In the genomic region with DNA sequence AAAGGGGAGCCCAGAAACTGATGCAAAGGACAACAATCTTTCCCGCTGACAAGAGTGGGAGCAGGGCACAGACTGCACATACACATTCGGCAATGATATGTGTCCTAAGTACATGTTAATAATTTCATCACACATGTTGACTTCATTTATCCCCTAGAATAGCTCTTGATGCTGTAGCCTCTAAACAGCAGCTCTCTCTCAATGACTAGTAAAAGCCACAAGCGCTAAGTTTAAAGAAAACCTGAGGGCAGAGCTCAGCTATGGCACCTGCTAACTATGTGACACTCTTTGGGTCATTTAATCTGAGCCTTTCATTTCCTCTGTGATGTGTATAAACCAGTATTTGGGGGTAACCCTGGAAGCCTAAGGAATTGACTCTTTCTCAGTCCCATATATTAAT, we compare ENCODE assay signal across 17 cellular contexts.
"Had no signal": no experiment of that assay in that cellular context is flagged by ENCODE, and none has a peak within 500 bp of the region (broad histone marks: within the 10 kb centered on the region; RNA-seq: fewer than 3 reads in every experiment).

No MANE protein-coding gene starts in this region.

- H3K9ac ChIP-seq: parathyroid adenoma had no signal

- H3K27ac ChIP-seq: dorsolateral prefrontal cortex, esophagus muscularis mucosa, parathyroid adenoma had no signal

- H3K36me3 Mint-ChIP-seq: activated naive CD4-positive, alpha-beta T cell treated with anti-CD3 and anti-CD28 coated beads, Interleukin-2, amount 50 U/mL, for 24 hours had no signal

- H3K36me3 ChIP-seq: esophagus muscularis mucosa, transverse colon had no signal

- H3K9me3 ChIP-seq: esophagus muscularis mucosa, transverse colon had no signal

- H3K79me2 ChIP-seq: parathyroid adenoma had no signal

- H3K4me1 ChIP-seq: parathyroid adenoma had no signal

- H3K4me1 Mint-ChIP-seq: neural crest cell had no signal

- H3K9me3 Mint-ChIP-seq: activated naive CD4-positive, alpha-beta T cell treated with anti-CD3 and anti-CD28 coated beads, Interleukin-2, amount 50 U/mL, for 24 hours; neural crest cell; T-helper 2 cell treated with Interferon-gamma antibody and Interleukin-4, amounts not matched to agents 5 μg/mL and 100 μg/mL, for 36 hours had no signal

- DNase-seq: activated CD4-positive, alpha-beta T cell treated with anti-CD3 and anti-CD28 coated beads, Interleukin-2, amount 50 U/mL, for 4 hours; activated CD4-positive, CD25-positive, alpha-beta regulatory T cell treated with anti-CD3 and anti-CD28 coated beads, Interleukin-2, amount 50 U/mL, for 72 hours; activated effector memory CD4-positive, alpha-beta T cell treated with Interleukin-2 at 50 U/mL for 16 hours; activated T-cell treated with anti-CD3 and anti-CD28 coated beads, Interleukin-2, amount 50 U/mL, for 1 hour; amygdala; dorsolateral prefrontal cortex; foreskin melanocyte; head of caudate nucleus; retina; transverse colon had no signal

- H3K4me3 Mint-ChIP-seq: activated naive CD4-positive, alpha-beta T cell treated with anti-CD3 and anti-CD28 coated beads, Interleukin-2, amount 50 U/mL, for 24 hours; neural crest cell; T-helper 2 cell treated with Interferon-gamma antibody and Interleukin-4, amounts not matched to agents 5 μg/mL and 100 μg/mL, for 36 hours had no signal

- ATAC-seq: left lobe of liver had no signal

- H3K4me3 ChIP-seq: dorsolateral prefrontal cortex, esophagus muscularis mucosa, skin epidermis, transverse colon had no signal

- H2AFZ ChIP-seq: parathyroid adenoma had no signal

- H3K27me3 ChIP-seq: esophagus muscularis mucosa, transverse colon had no signal

- H3K27ac Mint-ChIP-seq: activated naive CD4-positive, alpha-beta T cell treated with anti-CD3 and anti-CD28 coated beads, Interleukin-2, amount 50 U/mL, for 24 hours; T-helper 2 cell treated with Interferon-gamma antibody and Interleukin-4, amounts not matched to agents 5 μg/mL and 100 μg/mL, for 36 hours had no signal
